In the genomic region with DNA sequence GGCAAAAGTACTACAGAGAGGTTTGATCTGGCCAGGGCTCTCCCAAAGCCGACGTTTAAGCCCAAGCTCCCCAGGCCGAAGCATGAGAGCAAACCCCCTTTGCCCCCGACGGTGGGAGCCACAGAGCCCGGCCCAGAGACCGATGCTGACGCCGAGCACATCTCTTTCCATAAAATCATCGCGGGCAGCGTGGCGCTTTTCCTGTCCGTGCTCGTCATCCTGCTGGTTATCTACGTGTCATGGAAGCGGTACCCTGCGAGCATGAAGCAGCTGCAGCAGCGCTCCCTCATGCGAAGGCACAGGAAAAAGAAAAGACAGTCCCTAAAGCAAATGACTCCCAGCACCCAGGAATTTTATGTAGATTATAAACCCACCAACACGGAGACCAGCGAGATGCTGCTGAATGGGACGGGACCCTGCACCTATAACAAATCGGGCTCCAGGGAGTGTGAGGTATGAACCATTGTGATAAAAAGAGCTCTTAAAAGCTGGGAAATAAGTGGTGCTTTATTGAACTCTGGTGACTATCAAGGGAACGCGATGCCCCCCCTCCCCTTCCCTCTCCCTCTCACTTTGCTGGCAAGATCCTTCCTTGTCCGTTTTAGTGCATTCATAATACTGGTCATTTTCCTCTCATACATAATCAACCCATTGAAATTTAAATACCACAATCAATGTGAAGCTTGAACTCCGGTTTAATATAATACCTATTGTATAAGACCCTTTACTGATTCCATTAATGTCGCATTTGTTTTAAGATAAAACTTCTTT, we compare ENCODE assay signal across 12 cellular contexts. TPM values are rescaled to one million over a fixed set of nuclear protein-coding genes. Genes with fewer than 3 reads are reported as not detected.
DNase-seq lines count a peak whose midpoint lies in the region; ATAC-seq and TF ChIP-seq lines count a peak whose summit lies in the region.
"Had no signal": no experiment of that assay in that cellular context is flagged by ENCODE, and none has a peak within 500 bp of the region (broad histone marks: within the 10 kb centered on the region; RNA-seq: fewer than 3 reads in every experiment).

No MANE protein-coding gene starts in this region.

- H4K20me1 ChIP-seq in GM23338 (replicated peaks; ENCODE audit: insufficient read depth): no peaks in the 10 kb centered on the region

- peak overlapping the region; percentile 54 for H3K4me3 ChIP-seq in GM23338

- TF ChIP-seq CTCF in GM23338 (conservative IDR thresholded peaks at IDR 0.05; ENCODE audit: low read depth in 2 of 2) (0 out of 4 replicates have a peak, but pooled peaks of 1 of the 2 experiments have one; percentile 3), progenitor cell of endocrine pancreas (IDR thresholded peaks at IDR 0.05; ENCODE audit: unreplicated experiment) (no peak)

- H3K36me3 Mint-ChIP-seq in GM23338 (ENCODE audit: low read depth): no peaks in the 10 kb centered on the region
- H3K36me3 Mint-ChIP-seq in progenitor cell of endocrine pancreas (ENCODE audit: insufficient read depth): no peaks in the 10 kb centered on the region
- H3K36me3 Mint-ChIP-seq: naive B cell had no signal

- peak overlapping the region; percentile 73 for H3K4me2 ChIP-seq in GM23338

- H2AFZ ChIP-seq in GM23338: peak overlapping the region; percentile 33

- H3F3A ChIP-seq in GM23338 (replicated peaks; ENCODE audit: low read depth): no peaks in the 10 kb centered on the region

- peaks cover 40% of the 10 kb centered on the region for H3K4me1 ChIP-seq in GM23338 (ENCODE audit: insufficient read depth)

- H3K27ac Mint-ChIP-seq in GM23338: no peak overlapping the region
- no peak overlapping the region for H3K27ac Mint-ChIP-seq in progenitor cell of endocrine pancreas
- H3K27ac Mint-ChIP-seq: naive B cell had no signal

- H3K9me3 Mint-ChIP-seq in GM23338 (no peaks in the 10 kb centered on the region), progenitor cell of endocrine pancreas (ENCODE audit: low read depth) (no peaks in the 10 kb centered on the region)

- no peak overlapping the region for H3K27ac ChIP-seq in GM23338 (ENCODE audit: low read depth)

- peak; percentile 10 for ATAC-seq in GM23338
- ATAC-seq in GM21825 (IDR thresholded peaks at IDR 0.05; ENCODE audit: unreplicated experiment): no peak

- H3K4me1 Mint-ChIP-seq in GM23338: peaks cover 51% of the 10 kb centered on the region
- peaks cover 19% of the 10 kb centered on the region for H3K4me1 Mint-ChIP-seq in progenitor cell of endocrine pancreas (ENCODE audit: low read depth)

- H3K9me2 ChIP-seq in GM23338 (ENCODE audit: insufficient read depth): no peaks in the 10 kb centered on the region

- H3K27me3 Mint-ChIP-seq in GM23338 (ENCODE audit: insufficient read depth, low read depth, poor library complexity): peaks cover 21% of the 10 kb centered on the region
- H3K27me3 Mint-ChIP-seq in progenitor cell of endocrine pancreas: peaks cover 47% of the 10 kb centered on the region

- DNase-seq in GM23338 (ENCODE audit: low spot score): peak; percentile 55
- DNase-seq in amygdala (lab: John Stamatoyannopoulos, UW): peak in 44 of 56 donors; percentile 1 to 69 (median 42)
- DNase-seq in hippocampal formation (lab: John Stamatoyannopoulos, UW): peak; percentile 53 to 54
- DNase-seq in progenitor cell of endocrine pancreas (ENCODE audit: low spot score, unreplicated experiment): no peak
- DNase-seq in NCI-H187 (lab: John Stamatoyannopoulos, UW): no peak
- DNase-seq in NCI-H2171 treated with DMSO at 0.1 percent for 48 hours (lab: John Stamatoyannopoulos, UW): no peak
- no peak for DNase-seq in DMS153 treated with DMSO at 0.1 percent for 48 hours (lab: John Stamatoyannopoulos, UW; ENCODE audit: unreplicated experiment)
- DNase-seq: activated CD8-positive, alpha-beta memory T cell treated with anti-CD3 and anti-CD28 coated beads, Interleukin-2, amount 50 U/mL, for 48 hours; naive B cell; NCI-H1694 had no signal

- H3K79me2 ChIP-seq in GM23338 (replicated peaks; ENCODE audit: insufficient read depth): no peaks in the 10 kb centered on the region

- H3K27me3 ChIP-seq in GM23338 (ENCODE audit: insufficient read depth): peaks cover 36% of the 10 kb centered on the region

- no peaks in the 10 kb centered on the region for H3K36me3 ChIP-seq in GM23338 (ENCODE audit: insufficient read depth)

- H3K4me3 Mint-ChIP-seq in GM23338 (peak overlapping the region; percentile 75), progenitor cell of endocrine pancreas (ENCODE audit: low read depth) (peak overlapping the region; percentile 64)
- H3K4me3 Mint-ChIP-seq: naive B cell had no signal

TF ChIP-seq in GM23338, 12 proteins besides CTCF, POLR2A, EP300 and RAD21:
- TF ChIP-seq STAT1 (IDR thresholded peaks at IDR 0.05; ENCODE audit: unreplicated experiment) (no peak), CREB1 (CRISPR knock-in tag; IDR thresholded peaks at IDR 0.05; ENCODE audit: low read depth) (peak; percentile 55)

RNA-seq across cellular contexts. Expression of a gene that starts 2.3 kb away (rescaled TPM):
- total RNA-seq in GM23338 (2014; rRNA removed; shearing (Covaris generic)): 0.21 and 1.0 TPM in 2 replicates
- polyA plus RNA-seq in GM23338 (2016; fragmentation: Nextera tagmentation; extraction: Ambion mirVana): 0.23 and 0.37 TPM in 2 replicates
- not detected in 2 replicates for total RNA-seq in progenitor cell of endocrine pancreas
- total RNA-seq: Daoy had no signal

Comparison
In these comparisons a context has a peak if more than half of its experiments do, and no peak if none do; other contexts are left out.
1. DNase-seq: peak in GM23338 (single experiment), amygdala (44 of 56) and hippocampal formation (2 of 2); none in progenitor cell of endocrine pancreas (single experiment), NCI-H187 (0 of 2), NCI-H2171 treated with DMSO at 0.1 percent for 48 hours (single experiment) and DMS153 treated with DMSO at 0.1 percent for 48 hours (single experiment).